ENCODE assay signal across 8 cellular contexts in genomic region chr14:103427485-103428443, GRCh38. TPM values are rescaled to one million over a fixed set of nuclear protein-coding genes. Genes with fewer than 3 reads are reported as not detected.
A peak's percentile ranks its signal among the peaks of the same experiment; 100 is the strongest.
DNase-seq lines count a peak whose midpoint lies in the region; ATAC-seq lines count a peak whose summit lies in the region.

No MANE protein-coding gene starts in this region.

- H3K9me3 ChIP-seq in right cardiac atrium (ENCODE audit: control insufficient read depth, low read length) = no peaks in the 10 kb centered on the region

- WGBS in right cardiac atrium = 53% methylated on average over 3 of the region's 3 CpGs

- peaks cover 7% of the 10 kb centered on the region for H3K4me1 ChIP-seq in right cardiac atrium (ENCODE audit: control insufficient read depth, insufficient read depth, low read length)

- intact Hi-C loops in right cardiac atrium (cut with DNase I) = no loop called here

- H3K36me3 Mint-ChIP-seq in activated T-cell treated with anti-CD3 and anti-CD28 coated beads, Interleukin-2, amount 50 U/mL, for 4 hours (ENCODE audit: insufficient read depth) = peaks cover 16% of the 10 kb centered on the region

- peak overlapping the region; percentile 78 for H3K27ac ChIP-seq in right cardiac atrium (ENCODE audit: low read length)

- H3K9me3 Mint-ChIP-seq in activated T-cell treated with anti-CD3 and anti-CD28 coated beads, Interleukin-2, amount 50 U/mL, for 4 hours = no peaks in the 10 kb centered on the region

- peak in 2 of 3 donors; percentile 21 to 25 for DNase-seq in stimulated activated CD4-positive, alpha-beta T cell treated with anti-CD3 and anti-CD28 coated beads, Interleukin-12 subunit alpha, Interleukin-12 subunit beta, amount 100 ng/mL, for 48 hours (ENCODE audit: low read depth in 2 of 3, low spot score in 1 of 3)
- DNase-seq in stimulated activated CD4-positive, alpha-beta T cell treated with anti-CD3 and anti-CD28 coated beads, Interleukin-12 subunit alpha, Interleukin-12 subunit beta, amount 100 ng/mL, for 4 hours = no peak
- DNase-seq in activated T-cell treated with anti-CD3 and anti-CD28 coated beads, Interleukin-2, amount 50 U/mL, for 4 hours = peak; percentile 7
- DNase-seq in right cardiac atrium (no peak), DMS114 treated with DMSO at 0.1 percent for 48 hours (lab: John Stamatoyannopoulos, UW; ENCODE audit: unreplicated experiment) (no peak), NCI-H2107 (lab: John Stamatoyannopoulos, UW) (no peak), LoVo (ENCODE audit: low spot score) (no peak)

- no peak overlapping the region for H3K4me3 ChIP-seq in right cardiac atrium (ENCODE audit: low read length)

- peaks cover 40% of the 10 kb centered on the region for H3K4me1 Mint-ChIP-seq in activated T-cell treated with anti-CD3 and anti-CD28 coated beads, Interleukin-2, amount 50 U/mL, for 4 hours (ENCODE audit: low read depth)

- no peak overlapping the region for H3K4me3 Mint-ChIP-seq in activated T-cell treated with anti-CD3 and anti-CD28 coated beads, Interleukin-2, amount 50 U/mL, for 4 hours

- peak; percentile 53 to 70 for ATAC-seq in activated T-cell treated with anti-CD3 and anti-CD28 coated beads, Interleukin-2, amount 50 U/mL, for 4 hours
- peak; percentile 62 to 78 for ATAC-seq in right cardiac atrium
- ATAC-seq in HG02623 (IDR thresholded peaks at IDR 0.05; ENCODE audit: unreplicated experiment) = no peak

- no peaks in the 10 kb centered on the region for H3K27me3 Mint-ChIP-seq in activated T-cell treated with anti-CD3 and anti-CD28 coated beads, Interleukin-2, amount 50 U/mL, for 4 hours (ENCODE audit: low read depth)

- H3K27me3 ChIP-seq in right cardiac atrium (ENCODE audit: control insufficient read depth, insufficient read depth) = no peaks in the 10 kb centered on the region

RNA-seq across cellular contexts. Expression of gene MARK3, which starts 42.5 kb away (rescaled TPM):
- total RNA-seq in activated T-cell treated with anti-CD3 and anti-CD28 coated beads, Interleukin-2, amount 50 U/mL, for 4 hours = 10 to 100 TPM; 79.9 to 96.2 (median 95.5) TPM
- total RNA-seq in right cardiac atrium = 100 to 1,000 TPM in 1 of 4 donors, 10 to 100 TPM in 3; 85.6 to 105 (median 96.0) TPM
- polyA plus RNA-seq in right cardiac atrium = 79.4 TPM

Comparison
In these comparisons a context has a peak if more than half of its experiments do, and no peak if none do; other contexts are left out.
1. DNase-seq: peak in stimulated activated CD4-positive, alpha-beta T cell treated with anti-CD3 and anti-CD28 coated beads, Interleukin-12 subunit alpha, Interleukin-12 subunit beta, amount 100 ng/mL, for 48 hours (2 of 3) and activated T-cell treated with anti-CD3 and anti-CD28 coated beads, Interleukin-2, amount 50 U/mL, for 4 hours (single experiment); none in stimulated activated CD4-positive, alpha-beta T cell treated with anti-CD3 and anti-CD28 coated beads, Interleukin-12 subunit alpha, Interleukin-12 subunit beta, amount 100 ng/mL, for 4 hours (single experiment), right cardiac atrium (0 of 3), DMS114 treated with DMSO at 0.1 percent for 48 hours (single experiment), NCI-H2107 (single experiment) and LoVo (single experiment).